In the genomic region with DNA sequence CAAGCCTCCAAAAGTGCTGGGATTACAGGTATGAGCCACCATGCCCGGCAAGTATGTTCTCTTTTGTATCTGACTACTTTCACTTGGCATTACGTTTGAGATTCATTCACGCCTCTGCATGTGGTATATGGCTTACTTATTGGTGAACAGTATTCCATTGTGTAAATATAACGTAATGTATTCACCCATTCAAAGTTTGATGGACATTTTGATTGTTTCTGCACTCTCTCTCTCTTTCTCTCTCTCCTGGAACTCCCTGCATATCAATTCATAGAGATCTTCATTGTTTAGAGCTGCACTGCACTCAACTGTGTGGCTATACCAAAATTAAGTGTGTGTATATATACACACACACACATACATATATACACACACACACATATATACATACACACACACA, we compare ENCODE assay signal across 25 cellular contexts.
"Had no signal": no experiment of that assay in that cellular context is flagged by ENCODE, and none has a peak within 500 bp of the region (broad histone marks: within the 10 kb centered on the region; RNA-seq: fewer than 3 reads in every experiment).

No MANE protein-coding gene starts in this region.

- H3K4me3 ChIP-seq: MG63, SJSA1 had no signal

- H3K9me3 ChIP-seq: MG63, SJSA1, SK-N-SH had no signal

- DNase-seq: IMR-90, Karpas-422, KG1, MG63, NCI-H1092, NCI-H1105 treated with DMSO at 0.1 percent for 48 hours, NCI-H1436, NCI-H187, NCI-H2029, NCI-H2081 treated with DMSO at 0.1 percent for 48 hours, NCI-H2171, NCI-H226, NCI-H446, NCI-H510A, NCI-H524 treated with DMSO at 0.1 percent for 48 hours, NCI-H69, NCI-H774, Right ventricle myocardium superior, RPMI8226, SIG-M5, SK-N-SH, SW 1271, T-cell had no signal

- H3K27ac ChIP-seq: SJSA1 had no signal

- H3K27ac Mint-ChIP-seq: T-cell had no signal

- FAIRE-seq: RCC 7860 had no signal

- H3K4me3 Mint-ChIP-seq: T-cell had no signal

- H3K4me2 ChIP-seq: SK-N-SH had no signal

- H3K9me2 ChIP-seq: SK-N-SH had no signal

- H3K4me1 Mint-ChIP-seq: T-cell had no signal

- ATAC-seq: T-cell had no signal

- H3K4me1 ChIP-seq: SJSA1 had no signal

- H3K27me3 ChIP-seq: MG63, SJSA1 had no signal

- H3K9me3 Mint-ChIP-seq: T-cell had no signal

- H3K9ac ChIP-seq: SK-N-SH had no signal

- H3K27me3 Mint-ChIP-seq: T-cell had no signal
